In genomic region chr13:72727417-72728289, GRCh38 we compare ENCODE assay signal across 8 cellular contexts. TPM values are rescaled to one million over a fixed set of nuclear protein-coding genes. Genes with fewer than 3 reads are reported as not detected.
DNase-seq lines count a peak whose midpoint lies in the region; ATAC-seq and TF ChIP-seq lines count a peak whose summit lies in the region.

BORA (plus strand) TSS chr13:72727923; CDS start chr13:72728941, 1,018 bp downstream.
A gene with protein sequence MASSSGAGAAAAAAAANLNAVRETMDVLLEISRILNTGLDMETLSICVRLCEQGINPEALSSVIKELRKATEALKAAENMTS (minus strand): TSS chr13:72727629. CDS start chr13:72727602, 27 bp downstream.

- peak within 1 kb of the TSS; percentile 99 for H3K4me3 ChIP-seq in coronary artery

- H3K27ac Mint-ChIP-seq in activated CD4-positive, alpha-beta T cell treated with anti-CD3 and anti-CD28 coated beads, Interleukin-2, amount 10 ng/mL, durations not matched to agents 24 days and 14 days = peak within 1 kb of the TSS; percentile 94

- no peaks in the 10 kb centered on the region for H3K27me3 Mint-ChIP-seq in activated CD4-positive, alpha-beta T cell treated with anti-CD3 and anti-CD28 coated beads, Interleukin-2, amount 10 ng/mL, durations not matched to agents 24 days and 14 days

- H3K9me3 Mint-ChIP-seq in activated CD4-positive, alpha-beta T cell treated with anti-CD3 and anti-CD28 coated beads, Interleukin-2, amount 10 ng/mL, durations not matched to agents 24 days and 14 days = no peaks in the 10 kb centered on the region

- H3K27ac ChIP-seq in C4-2B = peak within 1 kb of the TSS; percentile 77
- H3K27ac ChIP-seq in coronary artery = peak within 1 kb of the TSS; percentile 46 to 80

- H3K4me1 Mint-ChIP-seq in activated CD4-positive, alpha-beta T cell treated with anti-CD3 and anti-CD28 coated beads, Interleukin-2, amount 10 ng/mL, durations not matched to agents 24 days and 14 days = peaks cover 48% of the 10 kb centered on the region

- ATAC-seq in GM19372 (IDR thresholded peaks at IDR 0.05; ENCODE audit: low read depth, unreplicated experiment) = peak; percentile 89
- ATAC-seq in HG03521 (IDR thresholded peaks at IDR 0.05; ENCODE audit: unreplicated experiment) = peak; percentile 95

- TF ChIP-seq CTCF in C4-2B (conservative IDR thresholded peaks at IDR 0.05) (no peak), coronary artery (IDR thresholded peaks at IDR 0.05) (no peak)

- peak within 1 kb of the TSS; percentile 96 for H3K4me3 Mint-ChIP-seq in activated CD4-positive, alpha-beta T cell treated with anti-CD3 and anti-CD28 coated beads, Interleukin-2, amount 10 ng/mL, durations not matched to agents 24 days and 14 days

- DNase-seq in NCI-H69 (lab: John Stamatoyannopoulos, UW) (peak; percentile 96), coronary artery (ENCODE audit: low spot score) (peak; percentile 98), kidney tubule cell (ENCODE audit: low spot score) (peak; percentile 99)
- peak; percentile 99 for DNase-seq in activated CD4-positive, alpha-beta T cell treated with anti-CD3 and anti-CD28 coated beads, Interleukin-2, amount 10 ng/mL, durations not matched to agents 24 days and 14 days
- DNase-seq in stimulated activated CD4-positive, alpha-beta T cell treated with anti-CD3 and anti-CD28 coated beads, Interleukin-1b, Interleukin-23, amount 100 ng/mL, for 24 hours (ENCODE audit: low read depth in 4 of 4, low spot score in 1 of 4) = peak; percentile 85 to 93 (median 88)

- H3K36me3 Mint-ChIP-seq in activated CD4-positive, alpha-beta T cell treated with anti-CD3 and anti-CD28 coated beads, Interleukin-2, amount 10 ng/mL, durations not matched to agents 24 days and 14 days (ENCODE audit: low read depth) = peaks cover 42% of the 10 kb centered on the region

- intact Hi-C loops in activated CD4-positive, alpha-beta T cell treated with anti-CD3 and anti-CD28 coated beads, Interleukin-2, amount 10 ng/mL, durations not matched to agents 24 days and 14 days (cut with micrococcal nuclease) = loop anchor here (1.0 to 5.0 kb wide), 4 partner anchors 17 to 1405 kb away; partner anchors contain the start of genes DIS3 and KLF12

RNA-seq across cellular contexts. Expression of gene BORA, which starts in this region (rescaled TPM):
- total RNA-seq in activated CD4-positive, alpha-beta T cell treated with anti-CD3 and anti-CD28 coated beads, Interleukin-2, amount 10 ng/mL, durations not matched to agents 24 days and 14 days = 17.3 and 18.1 TPM in 2 replicates

RNA-seq across cellular contexts. Expression of the second gene that starts in this region (rescaled TPM):
- 24.1 and 24.4 TPM in 2 replicates for total RNA-seq in activated CD4-positive, alpha-beta T cell treated with anti-CD3 and anti-CD28 coated beads, Interleukin-2, amount 10 ng/mL, durations not matched to agents 24 days and 14 days

Comparison
In these comparisons a context has a peak if more than half of its experiments do, and no peak if none do; other contexts are left out.
1. Peak in every context shown above with its lines: DNase-seq, ATAC-seq, H3K4me3 ChIP-seq and H3K27ac ChIP-seq.